ENCODE assay signal across 8 cellular contexts in genomic region chr6:74409447-74409846, GRCh38.
DNase-seq lines count a peak whose midpoint lies in the region; ATAC-seq, FAIRE-seq and TF ChIP-seq lines count a peak whose summit lies in the region.

No MANE protein-coding gene starts in this region.

- H3K27ac ChIP-seq in cardiac muscle cell (no peak overlapping the region), HepG2 (ENCODE audit: extremely low read length, insufficient read depth, low read length) (no peak overlapping the region)

- H3K4me3 ChIP-seq in cardiac muscle cell, result no peak overlapping the region
- no peak overlapping the region for H3K4me3 ChIP-seq in WI38 (ENCODE audit: low read depth, low read length)
- no peak overlapping the region for H3K4me3 ChIP-seq in HepG2 (replicated peaks in 1 of 3; ENCODE audit: insufficient read depth in 1 of 3, low read depth in 2 of 3, low read length in 3 of 3)

- H3K27me3 ChIP-seq in cardiac muscle cell (no peaks in the 10 kb centered on the region), HepG2 (ENCODE audit: control insufficient read depth in 1 of 2, insufficient read depth in 2 of 2, low read length in 2 of 2) (no peaks in the 10 kb centered on the region)

- H3K4me2 ChIP-seq in HepG2 (ENCODE audit: low read depth, low read length), result no peak overlapping the region

- BruUV-seq in HepG2 (replicated peaks; lab: Mats Ljungman, UMichigan), result no TSS peak

- DNase-seq in cardiac muscle cell (ENCODE audit: low read depth in 1 of 2, low spot score in 1 of 2), result peak in 1 of 2 donors; percentile 83
- no peak for DNase-seq in Right ventricle myocardium inferior (ENCODE audit: missing footprints)
- peak; percentile 36 for DNase-seq in HepG2 (ENCODE audit: low spot score)
- DNase-seq in NCI-H2196 (lab: John Stamatoyannopoulos, UW; ENCODE audit: unreplicated experiment), result no peak
- DNase-seq in stimulated activated CD4-positive, alpha-beta T cell treated with anti-CD3 and anti-CD28 coated beads, Interleukin-4, amount 100 ng/mL, for 4 hours, result no peak
- DNase-seq in NCI-H2081 (lab: John Stamatoyannopoulos, UW), result no peak

- TF ChIP-seq POLR2A in HepG2 (IDR thresholded peaks at IDR 0.05; ENCODE audit: insufficient read depth in 1 of 2, low read depth in 2 of 2, low read length in 2 of 2), result no peak

- TF ChIP-seq CTCF in cardiac muscle cell (IDR thresholded peaks at IDR 0.05; ENCODE audit: low read depth, low read length), result peak; percentile 49
- TF ChIP-seq CTCF in WI38 (IDR thresholded peaks at IDR 0.05; ENCODE audit: low read depth, low read length), result peak; percentile 38; the same call in 1 of the 2 replicates
- peak; percentile 64 for TF ChIP-seq CTCF in HepG2 (CRISPR knock-in tag; IDR thresholded peaks at IDR 0.05)

- H3K4me1 ChIP-seq in cardiac muscle cell (ENCODE audit: low read depth) (no peaks in the 10 kb centered on the region), HepG2 (ENCODE audit: insufficient read depth, low read length) (no peaks in the 10 kb centered on the region)

- no peak overlapping the region for H2AFZ ChIP-seq in HepG2 (ENCODE audit: low read length)

- no peak for ATAC-seq in Right ventricle myocardium inferior
- peak; percentile 79 for ATAC-seq in HG03097 (IDR thresholded peaks at IDR 0.05; ENCODE audit: low FRiP score, unreplicated experiment)
- peak; percentile 78 for ATAC-seq in HepG2

- peak; percentile 61; the same call in 1 of the 2 replicates for TF ChIP-seq RAD21 in HepG2 (CRISPR knock-in tag; IDR thresholded peaks at IDR 0.05)

- no peaks in the 10 kb centered on the region for H3K79me2 ChIP-seq in HepG2 (ENCODE audit: insufficient read depth, low read length)

- in situ Hi-C loops in HepG2 (cut with HindIII; ENCODE audit: extremely low pct_ligation_motif_present, low pct_unique_long_range_greater_than_20kb), result loop anchor here (25.0 kb wide), 1 partner anchor 803 kb away; the partner anchor contains the start of gene COL12A1

- WGBS in HepG2 (ENCODE audit: low lambda C conversion rate), result 0% methylated on average over 1 of the region's 1 CpG

- H3K9ac ChIP-seq in HepG2 (ENCODE audit: insufficient read depth, low read depth, low read length), result no peak overlapping the region

- intact Hi-C loops in Right ventricle myocardium inferior (cut with DNase I), result no loop called here
- intact Hi-C loops in HepG2 (cut with micrococcal nuclease; ENCODE audit: unreplicated experiment), result loop anchor here (1.0 to 5.0 kb wide), 3 partner anchors 140 to 672 kb away; no protein-coding TSS in a partner anchor

- H3K36me3 ChIP-seq in cardiac muscle cell (no peaks in the 10 kb centered on the region), HepG2 (replicated peaks in 1 of 2; ENCODE audit: control insufficient read depth in 1 of 2, insufficient read depth in 2 of 2, low read length in 2 of 2) (no peaks in the 10 kb centered on the region)

- H3K9me3 ChIP-seq in cardiac muscle cell (ENCODE audit: low read depth), result no peaks in the 10 kb centered on the region
- H3K9me3 ChIP-seq in HepG2 (ENCODE audit: low read length), result no peaks in the 10 kb centered on the region

- FAIRE-seq in HepG2 (lab: Jason Lieb, UNC), result no peak

- H4K20me1 ChIP-seq in HepG2 (ENCODE audit: insufficient read depth, low read length), result no peaks in the 10 kb centered on the region

- CTCF ChIA-PET in HepG2 (lab: Yijun Ruan, JAX; ENCODE audit: low intra/inter-chr PET ratio, low total read pairs), result interaction anchor here (0.7 to 2.5 kb wide), 5 partner anchors 66 to 799 kb away, joined by 3 to 30 read pairs (median 5); no protein-coding TSS in a partner anchor

- POLR2A ChIA-PET in HepG2 (lab: Yijun Ruan, JAX), result no interaction called here

- TF ChIP-seq EP300 in HepG2 (IDR thresholded peaks at IDR 0.05; ENCODE audit: low read depth in 2 of 2, low read length in 2 of 2) (no peak), HepG2 (CRISPR knock-in tag; IDR thresholded peaks at IDR 0.05; ENCODE audit: borderline replicate concordance) (no peak)

TF ChIP-seq in HepG2, 621 proteins besides CTCF, POLR2A, EP300 and RAD21:
- peak; percentile 89 for TF ChIP-seq STAG1 (CRISPR knock-in tag; IDR thresholded peaks at IDR 0.05)
- peak; percentile 82 for TF ChIP-seq SMC3 (IDR thresholded peaks at IDR 0.05; ENCODE audit: low read length)
- TF ChIP-seq MATR3 (CRISPR knock-in tag; IDR thresholded peaks at IDR 0.05), result no peak
